Comparison of ENCODE assay signal across 21 cellular contexts in genomic region chr3:140344601-140345000, GRCh38.
"Had no signal": no experiment of that assay in that cellular context is flagged by ENCODE, and none has a peak within 500 bp of the region (broad histone marks: within the 10 kb centered on the region; RNA-seq: fewer than 3 reads in every experiment).

No MANE protein-coding gene starts in this region.

- H3K4me3 ChIP-seq: adrenal gland, esophagus squamous epithelium, gastrocnemius medialis, sigmoid colon, thoracic aorta, vagina had no signal

- H3K36me3 ChIP-seq: adrenal gland, esophagus squamous epithelium, gastrocnemius medialis, sigmoid colon, thoracic aorta, vagina had no signal

- H3K9me3 ChIP-seq: adrenal gland, esophagus squamous epithelium, gastrocnemius medialis, sigmoid colon, vagina had no signal

- ATAC-seq: gastrocnemius medialis; left cardiac atrium; stimulated activated naive B cell treated with anti-CD40 and anti-IgM and Interleukin-4, amounts not matched to agents 10 μg/mL and 1 μg/mL and 100 μg/mL, for 72 hours; WTC11 had no signal

- FAIRE-seq: astrocyte, colon had no signal

- H3K4me1 ChIP-seq: gastrocnemius medialis, sigmoid colon, vagina had no signal

- H3K27me3 ChIP-seq: adrenal gland, gastrocnemius medialis, sigmoid colon, vagina had no signal

- H3K36me3 Mint-ChIP-seq: activated naive CD8-positive, alpha-beta T cell; natural killer cell treated with Interleukin-12 subunit alpha and Interleukin-12 subunit beta and Interleukin-15 and Interleukin-18, amount 100 ng/mL, for 72 hours; stimulated activated naive B cell treated with anti-CD40 and anti-IgM and Interleukin-4, amounts not matched to agents 10 μg/mL and 1 μg/mL and 100 μg/mL, for 72 hours; type B pancreatic cell had no signal

- H3K27ac ChIP-seq: adrenal gland, gastrocnemius medialis, sigmoid colon, thoracic aorta, vagina had no signal

- DNase-seq: activated T-cell treated with anti-CD3 and anti-CD28 coated beads, Interleukin-2, amount 50 U/mL, for 1 hour; adrenal gland; central memory CD4-positive, alpha-beta T cell; esophagus squamous epithelium; gastrocnemius medialis; hippocampal formation; left cardiac atrium; retina; sigmoid colon; stimulated activated CD4-positive, alpha-beta T cell treated with anti-CD3 and anti-CD28 coated beads, Interleukin-2, amount 100 ng/mL, for 48 hours; stimulated activated CD8-positive, alpha-beta memory T cell treated with anti-CD3 and anti-CD28 coated beads, Interleukin-4, amount 100 ng/mL, for 48 hours; stimulated activated naive B cell treated with anti-CD40 and anti-IgM and Interleukin-4, amounts not matched to agents 10 μg/mL and 1 μg/mL and 100 μg/mL, for 72 hours had no signal

- H3K27ac Mint-ChIP-seq: activated naive CD8-positive, alpha-beta T cell; natural killer cell treated with Interleukin-12 subunit alpha and Interleukin-12 subunit beta and Interleukin-15 and Interleukin-18, amount 100 ng/mL, for 72 hours; progenitor cell of endocrine pancreas; stimulated activated naive B cell treated with anti-CD40 and anti-IgM and Interleukin-4, amounts not matched to agents 10 μg/mL and 1 μg/mL and 100 μg/mL, for 72 hours; WTC11 had no signal

- H3K9me3 Mint-ChIP-seq: natural killer cell treated with Interleukin-12 subunit alpha and Interleukin-12 subunit beta and Interleukin-15 and Interleukin-18, amount 100 ng/mL, for 72 hours had no signal
